ENCODE assay signal across 25 cellular contexts in genomic region chr13:56718791-56719190, GRCh38.
"Had no signal": no experiment of that assay in that cellular context is flagged by ENCODE, and none has a peak within 500 bp of the region (broad histone marks: within the 10 kb centered on the region; RNA-seq: fewer than 3 reads in every experiment).

No MANE protein-coding gene starts in this region.

- H3K4me1 ChIP-seq: esophagus muscularis mucosa, gastroesophageal sphincter, right atrium auricular region, sigmoid colon, testis, tibial nerve, upper lobe of right lung had no signal

- H3K4me3 ChIP-seq: coronary artery, esophagus muscularis mucosa, gastroesophageal sphincter, right atrium auricular region, sigmoid colon, skin epidermis, testis, tibial nerve, upper lobe of right lung had no signal

- H3K9me3 ChIP-seq: esophagus muscularis mucosa, gastroesophageal sphincter, right atrium auricular region, sigmoid colon, testis, tibial nerve, upper lobe of right lung had no signal

- H3K4me3 Mint-ChIP-seq: endodermal cell; mesothelial cell of epicardium; natural killer cell; neural crest cell; stimulated activated naive B cell treated with anti-CD40 and anti-IgM and Interleukin-4, amounts not matched to agents 10 μg/mL and 1 μg/mL and 100 μg/mL, for 72 hours; stimulated activated naive CD8-positive, alpha-beta T cell treated with anti-CD3 and anti-CD28 coated beads, Interleukin-15, amount 100 ng/mL, for 72 hours had no signal

- H3K4me1 Mint-ChIP-seq: natural killer cell; neural crest cell; stimulated activated naive B cell treated with anti-CD40 and anti-IgM and Interleukin-4, amounts not matched to agents 10 μg/mL and 1 μg/mL and 100 μg/mL, for 72 hours; stimulated activated naive CD8-positive, alpha-beta T cell treated with anti-CD3 and anti-CD28 coated beads, Interleukin-15, amount 100 ng/mL, for 72 hours had no signal

- H3K27me3 Mint-ChIP-seq: stimulated activated naive B cell treated with anti-CD40 and anti-IgM and Interleukin-4, amounts not matched to agents 10 μg/mL and 1 μg/mL and 100 μg/mL, for 72 hours; stimulated activated naive CD8-positive, alpha-beta T cell treated with anti-CD3 and anti-CD28 coated beads, Interleukin-15, amount 100 ng/mL, for 72 hours had no signal

- H3K36me3 Mint-ChIP-seq: mesothelial cell of epicardium; stimulated activated naive B cell treated with anti-CD40 and anti-IgM and Interleukin-4, amounts not matched to agents 10 μg/mL and 1 μg/mL and 100 μg/mL, for 72 hours had no signal

- ATAC-seq: gastroesophageal sphincter; left lobe of liver; natural killer cell; stimulated activated naive B cell treated with anti-CD40 and anti-IgM and Interleukin-4, amounts not matched to agents 10 μg/mL and 1 μg/mL and 100 μg/mL, for 72 hours; stimulated activated naive CD8-positive, alpha-beta T cell treated with anti-CD3 and anti-CD28 coated beads, Interleukin-15, amount 100 ng/mL, for 72 hours; upper lobe of right lung had no signal

- H3K9me3 Mint-ChIP-seq: endodermal cell, mesothelial cell of epicardium, neural crest cell had no signal

- H3K27me3 ChIP-seq: esophagus muscularis mucosa, gastroesophageal sphincter, right atrium auricular region, sigmoid colon, tibial nerve, upper lobe of right lung had no signal

- H3K27ac Mint-ChIP-seq: endodermal cell; mesothelial cell of epicardium; natural killer cell; stimulated activated naive B cell treated with anti-CD40 and anti-IgM and Interleukin-4, amounts not matched to agents 10 μg/mL and 1 μg/mL and 100 μg/mL, for 72 hours; stimulated activated naive CD8-positive, alpha-beta T cell treated with anti-CD3 and anti-CD28 coated beads, Interleukin-15, amount 100 ng/mL, for 72 hours had no signal

- H3K27ac ChIP-seq: coronary artery, epithelial cell of prostate, esophagus muscularis mucosa, gastroesophageal sphincter, right atrium auricular region, sigmoid colon, skin epidermis, testis, tibial nerve, upper lobe of right lung had no signal

- DNase-seq: effector CD4-positive, alpha-beta T cell; endodermal cell; foreskin fibroblast; glutamatergic neuron; islet precursor cell; mammary epithelial cell; natural killer cell; posterior cingulate gyrus; sigmoid colon; stimulated activated CD4-positive, alpha-beta T cell treated with anti-CD3 and anti-CD28 coated beads, Interleukin-2, amount 100 ng/mL, for 24 hours; stimulated activated CD4-positive, alpha-beta T cell treated with anti-CD3 and anti-CD28 coated beads, Interleukin-4, amount 100 ng/mL, for 4 hours; stimulated activated naive B cell treated with anti-CD40 and anti-IgM and Interleukin-4, amounts not matched to agents 10 μg/mL and 1 μg/mL and 100 μg/mL, for 72 hours; stimulated activated naive CD8-positive, alpha-beta T cell treated with anti-CD3 and anti-CD28 coated beads, Interleukin-15, amount 100 ng/mL, for 72 hours; testis; upper lobe of right lung had no signal

- H3K36me3 ChIP-seq: esophagus muscularis mucosa, gastroesophageal sphincter, right atrium auricular region, sigmoid colon, tibial nerve, upper lobe of right lung had no signal
